Comparison of ENCODE assay signal across 8 cellular contexts in genomic region chr20:36847009-36847709, GRCh38. TPM values are rescaled to one million over a fixed set of nuclear protein-coding genes. Genes with fewer than 3 reads are reported as not detected.
A peak's percentile ranks its signal among the peaks of the same experiment; 100 is the strongest.
DNase-seq lines count a peak whose midpoint lies in the region; ATAC-seq, FAIRE-seq and TF ChIP-seq lines count a peak whose summit lies in the region.

No MANE protein-coding gene starts in this region.

- WGBS in ovary, 3 donors: 50 to 59% (median 53%) methylated on average over 18 of the region's 18 CpGs
- 91% methylated on average over 12 of the region's 18 CpGs for WGBS in SK-N-SH (ENCODE audit: low lambda C conversion rate)

- H3K4me2 ChIP-seq in BLaER1 (peak overlapping the region; percentile 88), SK-N-SH (no peak overlapping the region)

- TF ChIP-seq POLR2A in ovary (IDR thresholded peaks at IDR 0.05): peak; percentile 22

- H3K27me3 ChIP-seq in BLaER1 (no peaks in the 10 kb centered on the region), ovary (no peaks in the 10 kb centered on the region), SK-N-SH (ENCODE audit: insufficient read depth) (no peaks in the 10 kb centered on the region)

- intact Hi-C loops in ovary (cut with DNase I): no loop called here

- FAIRE-seq in frontal cortex (lab: Jason Lieb, UNC): no peak

- CTCF ChIA-PET in SK-N-SH (lab: Yijun Ruan, JAX): interaction anchor here (0.7 to 2.2 kb wide), 4 partner anchors 11 to 40 kb away, joined by 3 to 5 read pairs (median 3); no protein-coding TSS in a partner anchor

- H3K9me2 ChIP-seq in SK-N-SH: no peaks in the 10 kb centered on the region

- peaks cover 4% of the 10 kb centered on the region for H4K20me1 ChIP-seq in BLaER1
- H4K20me1 ChIP-seq in SK-N-SH (ENCODE audit: insufficient read depth): peaks cover 10% of the 10 kb centered on the region; the same call in 1 of the 2 replicates

- H3K36me3 ChIP-seq in BLaER1 (peaks cover 15% of the 10 kb centered on the region), SK-N-MC (ENCODE audit: insufficient read depth, low read length) (no peaks in the 10 kb centered on the region), ovary (no peaks in the 10 kb centered on the region), SK-N-SH (replicated peaks in 1 of 2; ENCODE audit: control insufficient read depth in 1 of 2, insufficient read depth in 2 of 2, low read length in 1 of 2) (no peaks in the 10 kb centered on the region)

- no peak for ATAC-seq in GM19351 (IDR thresholded peaks at IDR 0.05; ENCODE audit: unreplicated experiment)

- H3K4me3 ChIP-seq in BLaER1: no peak overlapping the region
- H3K4me3 ChIP-seq in SK-N-MC: no peak overlapping the region
- H3K4me3 ChIP-seq in ovary: no peak overlapping the region
- H3K4me3 ChIP-seq in SK-N-SH (ENCODE audit: low read depth in 2 of 2, low read length in 1 of 2): no peak overlapping the region

- no peak overlapping the region for H2AFZ ChIP-seq in SK-N-SH (ENCODE audit: low read depth)

- peaks cover 92% of the 10 kb centered on the region for H3K79me2 ChIP-seq in SK-N-SH (ENCODE audit: insufficient read depth)

- H3F3A ChIP-seq in SK-N-SH (replicated peaks; ENCODE audit: insufficient read depth): peaks cover 23% of the 10 kb centered on the region

- no peak for DNase-seq in SK-N-MC (ENCODE audit: low read depth, low spot score)
- peak; percentile 63 to 66 for DNase-seq in frontal cortex (ENCODE audit: low spot score in 2 of 2)
- DNase-seq in ovary: peak; percentile 71 to 89 (median 76)
- no peak for DNase-seq in SK-N-SH
- DNase-seq in RKO (ENCODE audit: low spot score): no peak
- no peak for DNase-seq in DMS 273 treated with DMSO at 0.1 percent for 48 hours (lab: John Stamatoyannopoulos, UW)

- POLR2A ChIA-PET in SK-N-SH (lab: Yijun Ruan, JAX): no interaction called here

- TF ChIP-seq CTCF in ovary (IDR thresholded peaks at IDR 0.05) (no peak), SK-N-SH (IDR thresholded peaks at IDR 0.05) (no peak)

- H3K27ac ChIP-seq in BLaER1 (peak overlapping the region; percentile 99), SK-N-MC (peak overlapping the region; percentile 26; the same call in 1 of the 2 replicates), ovary (peak overlapping the region; percentile 53 to 65), SK-N-SH (ENCODE audit: low read depth in 2 of 2, low read length in 1 of 2) (peak overlapping the region in 1 of 2 experiments; percentile 91; a peak in 2 of 4 replicates)

- H3K9me3 ChIP-seq in BLaER1: peaks cover 16% of the 10 kb centered on the region
- H3K9me3 ChIP-seq in SK-N-MC (ENCODE audit: low read depth, low read length): no peaks in the 10 kb centered on the region
- H3K9me3 ChIP-seq in ovary: no peaks in the 10 kb centered on the region
- no peaks in the 10 kb centered on the region for H3K9me3 ChIP-seq in SK-N-SH

- TF ChIP-seq EP300 in ovary (IDR thresholded peaks at IDR 0.05) (peak; percentile 71), SK-N-SH (IDR thresholded peaks at IDR 0.05; ENCODE audit: borderline replicate concordance in 1 of 2, low read depth in 1 of 2, low read length in 1 of 2) (no peak)

- H3K9ac ChIP-seq in BLaER1 (peak overlapping the region; percentile 89), SK-N-MC (ENCODE audit: insufficient read length) (no peak overlapping the region), SK-N-SH (no peak overlapping the region)

- no peak for TF ChIP-seq RAD21 in SK-N-SH (IDR thresholded peaks at IDR 0.05; ENCODE audit: low read length)

- H3K4me1 ChIP-seq in BLaER1: peaks cover 99% of the 10 kb centered on the region
- peaks cover 16% of the 10 kb centered on the region for H3K4me1 ChIP-seq in ovary (ENCODE audit: insufficient read depth)
- peaks cover 6 to 21% of the 10 kb centered on the region in 2 experiments; a peak in 2 of 4 replicates for H3K4me1 ChIP-seq in SK-N-SH (ENCODE audit: control insufficient read depth in 1 of 2, insufficient read depth in 2 of 2, low read depth in 1 of 2, low read length in 1 of 2)

TF ChIP-seq in SK-N-SH, 30 proteins besides CTCF, POLR2A, EP300 and RAD21:
- TF ChIP-seq RXRA (IDR thresholded peaks at IDR 0.05; ENCODE audit: borderline replicate concordance, low read depth) (no peak), RFX5 (IDR thresholded peaks at IDR 0.05; ENCODE audit: low read length) (no peak), NFIC (IDR thresholded peaks at IDR 0.05; ENCODE audit: borderline replicate concordance) (no peak), POLR2AphosphoS5 (IDR thresholded peaks at IDR 0.05; ENCODE audit: low read depth, low read length) (no peak), TAF1 (IDR thresholded peaks at IDR 0.05; ENCODE audit: borderline replicate concordance, low read depth, low read length) (no peak), USF1 (IDR thresholded peaks at IDR 0.05; ENCODE audit: borderline replicate concordance, low read depth) (no peak; the same call in 1 of the 2 replicates), FOXM1 (IDR thresholded peaks at IDR 0.05; ENCODE audit: low read depth) (no peak), FOXJ3 (CRISPR knock-in tag; IDR thresholded peaks at IDR 0.05) (no peak), TEAD4 (IDR thresholded peaks at IDR 0.05; ENCODE audit: borderline replicate concordance, insufficient read depth) (no peak), GABPA (IDR thresholded peaks at IDR 0.05; ENCODE audit: low read depth) (no peak), NRF1 (IDR thresholded peaks at IDR 0.05; ENCODE audit: low read depth, low read length) (no peak)
- TF ChIP-seq, protein P1, sequence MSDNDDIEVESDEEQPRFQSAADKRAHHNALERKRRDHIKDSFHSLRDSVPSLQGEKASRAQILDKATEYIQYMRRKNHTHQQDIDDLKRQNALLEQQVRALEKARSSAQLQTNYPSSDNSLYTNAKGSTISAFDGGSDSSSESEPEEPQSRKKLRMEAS (IDR thresholded peaks at IDR 0.05; ENCODE audit: low read depth): no peak
TF ChIP-seq in SK-N-SH: peak in this region for 0.

RNA-seq across cellular contexts. Expression of gene TLDC2, which starts 28.8 kb away (rescaled TPM):
- total RNA-seq in frontal cortex (under 0.01 TPM), ovary (under 1 TPM in 3 of 7 donors, not detected in 4; 0.10 to 0.95 (median 0.92) TPM)
- polyA plus RNA-seq in ovary (under 1 TPM; 0.11 to 0.33 TPM), SK-N-SH (2012; rRNA removed) (0.02 and 0.08 TPM in 2 replicates)
- 0.04 and 0.08 TPM in 2 replicates for polyA plus RNA-seq in SK-N-SH (2012; cell fraction: cytosol; rRNA removed)
- 0.02 and 0.07 TPM in 2 replicates for polyA plus RNA-seq in SK-N-SH (2012; cell fraction: nucleus; rRNA removed)

Comparison
In these comparisons a context has a peak if more than half of its experiments do, and no peak if none do; other contexts are left out.
1. DNase-seq: peak in frontal cortex (2 of 2) and ovary (5 of 5); none in SK-N-MC (single experiment), SK-N-SH (single experiment), RKO (single experiment) and DMS 273 treated with DMSO at 0.1 percent for 48 hours (single experiment).